ENCODE assay signal across 15 cellular contexts in the genomic region with DNA sequence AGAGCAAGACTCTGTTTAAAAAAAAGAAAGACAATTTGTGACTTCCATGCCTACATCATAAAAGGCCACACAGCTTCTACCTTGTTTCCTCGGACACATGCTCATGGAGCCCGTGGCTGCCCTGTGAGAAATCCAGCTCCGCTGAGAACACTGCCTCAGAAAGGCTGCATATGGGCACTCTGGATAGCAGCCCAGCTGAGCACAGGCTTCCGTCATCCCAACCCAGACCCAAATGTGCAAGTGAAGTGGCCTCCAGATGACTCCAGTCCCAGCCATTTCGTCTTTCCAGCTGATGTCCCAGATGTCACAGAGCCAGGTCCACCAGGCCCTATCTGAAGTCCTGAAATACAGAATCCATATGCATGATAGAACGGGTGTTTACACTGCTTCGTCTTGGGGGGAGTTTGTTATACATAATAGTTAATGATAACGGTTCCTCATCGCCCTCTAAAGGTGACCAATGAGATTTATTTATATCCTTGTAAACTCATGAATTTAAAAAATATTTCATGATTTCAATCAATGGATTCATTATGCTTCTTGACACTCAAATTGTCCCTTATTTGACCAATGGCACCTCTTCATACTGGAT.
DNase-seq lines count a peak whose midpoint lies in the region; ATAC-seq, FAIRE-seq and TF ChIP-seq lines count a peak whose summit lies in the region.
"Had no signal": no experiment of that assay in that cellular context is flagged by ENCODE, and none has a peak within 500 bp of the region (broad histone marks: within the 10 kb centered on the region; RNA-seq: fewer than 3 reads in every experiment).

No MANE protein-coding gene starts in this region.

- no peak for ATAC-seq in HG02642 (IDR thresholded peaks at IDR 0.05; ENCODE audit: poor library complexity, unreplicated experiment)
- ATAC-seq: psoas muscle had no signal

- H3K4me3 ChIP-seq in WI38 (ENCODE audit: low read depth, low read length) = no peak overlapping the region
- H3K4me3 ChIP-seq: BLaER1 treated with 17β-estradiol and CSF1 and Interleukin-3, amounts not matched to agents 10 nM and 100 nM; psoas muscle had no signal

- no peak for TF ChIP-seq POLR2A in GM12892 (IDR thresholded peaks at IDR 0.05; ENCODE audit: low read depth, low read length)

- FAIRE-seq in GM12892 (lab: Jason Lieb, UNC) = peak; percentile 67
- FAIRE-seq: frontal cortex had no signal

- no peak for DNase-seq in GM12892 (ENCODE audit: insufficient read length)
- DNase-seq in head of caudate nucleus = peak; percentile 34 to 87 (median 70)
- no peak for DNase-seq in epidermal melanocyte (ENCODE audit: insufficient read length, low spot score)
- no peak for DNase-seq in stimulated activated CD4-positive, alpha-beta T cell treated with anti-CD3 and anti-CD28 coated beads, Interleukin-15, amount 100 ng/mL, for 24 hours
- no peak for DNase-seq in NCI-H1092 (lab: John Stamatoyannopoulos, UW)
- DNase-seq: NCI-H2029 treated with DMSO at 0.1 percent for 48 hours; psoas muscle; stimulated activated CD4-positive, alpha-beta T cell treated with anti-CD3 and anti-CD28 coated beads, Interleukin-4, amount 100 ng/mL, for 4 hours had no signal

- intact Hi-C loops in head of caudate nucleus (cut with DNase I) = no loop called here

- no peak overlapping the region for H3K27ac ChIP-seq in 22Rv1
- H3K27ac ChIP-seq: BLaER1 treated with 17β-estradiol and CSF1 and Interleukin-3, amounts not matched to agents 10 nM and 100 nM; psoas muscle; RWPE1; VCaP had no signal

- peak; percentile 36 for TF ChIP-seq CTCF in 22Rv1 (IDR thresholded peaks at IDR 0.05)
- TF ChIP-seq CTCF in WI38 (IDR thresholded peaks at IDR 0.05; ENCODE audit: low read depth, low read length) = peak; percentile 7; the same call in 1 of the 2 replicates

Comparison
In these comparisons a context has a peak if more than half of its experiments do, and no peak if none do; other contexts are left out.
1. DNase-seq: peak in head of caudate nucleus (42 of 42); none in GM12892 (single experiment), epidermal melanocyte (single experiment), stimulated activated CD4-positive, alpha-beta T cell treated with anti-CD3 and anti-CD28 coated beads, Interleukin-15, amount 100 ng/mL, for 24 hours (single experiment) and NCI-H1092 (single experiment).